1 cellular context compared by ENCODE assay signal in the genomic region with DNA sequence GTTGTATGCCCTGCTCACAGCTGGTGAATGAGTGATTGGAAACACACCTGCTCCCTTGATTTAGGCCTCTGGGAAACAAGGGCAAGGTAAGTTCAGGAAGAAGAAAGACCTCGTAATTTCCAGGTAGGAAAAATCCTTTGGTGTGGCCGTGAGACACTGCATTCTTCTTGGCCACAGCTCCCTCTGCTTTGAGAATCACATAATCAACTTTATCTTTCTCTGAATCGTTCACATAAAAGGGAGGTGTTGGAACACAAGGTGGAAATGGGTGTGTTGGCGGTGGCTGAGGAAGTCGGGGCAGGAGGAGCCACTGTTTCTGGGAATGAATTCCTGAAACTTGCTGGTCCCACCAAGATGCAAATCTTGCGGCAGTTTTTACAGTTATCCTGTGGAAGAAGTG.
TF ChIP-seq lines count a peak whose summit lies in the region.

No MANE protein-coding gene starts in this region.

TF ChIP-seq in WTC11, 78 proteins besides CTCF, POLR2A, EP300 and RAD21 (continued from another document):
- TF ChIP-seq, protein P1, sequence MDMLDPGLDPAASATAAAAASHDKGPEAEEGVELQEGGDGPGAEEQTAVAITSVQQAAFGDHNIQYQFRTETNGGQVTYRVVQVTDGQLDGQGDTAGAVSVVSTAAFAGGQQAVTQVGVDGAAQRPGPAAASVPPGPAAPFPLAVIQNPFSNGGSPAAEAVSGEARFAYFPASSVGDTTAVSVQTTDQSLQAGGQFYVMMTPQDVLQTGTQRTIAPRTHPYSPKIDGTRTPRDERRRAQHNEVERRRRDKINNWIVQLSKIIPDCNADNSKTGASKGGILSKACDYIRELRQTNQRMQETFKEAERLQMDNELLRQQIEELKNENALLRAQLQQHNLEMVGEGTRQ (CRISPR knock-in tag; IDR thresholded peaks at IDR 0.05) = no peak
- TF ChIP-seq, protein P2, sequence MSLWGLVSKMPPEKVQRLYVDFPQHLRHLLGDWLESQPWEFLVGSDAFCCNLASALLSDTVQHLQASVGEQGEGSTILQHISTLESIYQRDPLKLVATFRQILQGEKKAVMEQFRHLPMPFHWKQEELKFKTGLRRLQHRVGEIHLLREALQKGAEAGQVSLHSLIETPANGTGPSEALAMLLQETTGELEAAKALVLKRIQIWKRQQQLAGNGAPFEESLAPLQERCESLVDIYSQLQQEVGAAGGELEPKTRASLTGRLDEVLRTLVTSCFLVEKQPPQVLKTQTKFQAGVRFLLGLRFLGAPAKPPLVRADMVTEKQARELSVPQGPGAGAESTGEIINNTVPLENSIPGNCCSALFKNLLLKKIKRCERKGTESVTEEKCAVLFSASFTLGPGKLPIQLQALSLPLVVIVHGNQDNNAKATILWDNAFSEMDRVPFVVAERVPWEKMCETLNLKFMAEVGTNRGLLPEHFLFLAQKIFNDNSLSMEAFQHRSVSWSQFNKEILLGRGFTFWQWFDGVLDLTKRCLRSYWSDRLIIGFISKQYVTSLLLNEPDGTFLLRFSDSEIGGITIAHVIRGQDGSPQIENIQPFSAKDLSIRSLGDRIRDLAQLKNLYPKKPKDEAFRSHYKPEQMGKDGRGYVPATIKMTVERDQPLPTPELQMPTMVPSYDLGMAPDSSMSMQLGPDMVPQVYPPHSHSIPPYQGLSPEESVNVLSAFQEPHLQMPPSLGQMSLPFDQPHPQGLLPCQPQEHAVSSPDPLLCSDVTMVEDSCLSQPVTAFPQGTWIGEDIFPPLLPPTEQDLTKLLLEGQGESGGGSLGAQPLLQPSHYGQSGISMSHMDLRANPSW (CRISPR knock-in tag; conservative IDR thresholded peaks at IDR 0.05; ENCODE audit: low read depth) = no peak
- no peak for TF ChIP-seq ZNF121 (CRISPR knock-in tag; IDR thresholded peaks at IDR 0.05)
- TF ChIP-seq ZBTB21 (CRISPR knock-in tag; IDR thresholded peaks at IDR 0.05; ENCODE audit: borderline replicate concordance) = no peak
- TF ChIP-seq, protein P3, sequence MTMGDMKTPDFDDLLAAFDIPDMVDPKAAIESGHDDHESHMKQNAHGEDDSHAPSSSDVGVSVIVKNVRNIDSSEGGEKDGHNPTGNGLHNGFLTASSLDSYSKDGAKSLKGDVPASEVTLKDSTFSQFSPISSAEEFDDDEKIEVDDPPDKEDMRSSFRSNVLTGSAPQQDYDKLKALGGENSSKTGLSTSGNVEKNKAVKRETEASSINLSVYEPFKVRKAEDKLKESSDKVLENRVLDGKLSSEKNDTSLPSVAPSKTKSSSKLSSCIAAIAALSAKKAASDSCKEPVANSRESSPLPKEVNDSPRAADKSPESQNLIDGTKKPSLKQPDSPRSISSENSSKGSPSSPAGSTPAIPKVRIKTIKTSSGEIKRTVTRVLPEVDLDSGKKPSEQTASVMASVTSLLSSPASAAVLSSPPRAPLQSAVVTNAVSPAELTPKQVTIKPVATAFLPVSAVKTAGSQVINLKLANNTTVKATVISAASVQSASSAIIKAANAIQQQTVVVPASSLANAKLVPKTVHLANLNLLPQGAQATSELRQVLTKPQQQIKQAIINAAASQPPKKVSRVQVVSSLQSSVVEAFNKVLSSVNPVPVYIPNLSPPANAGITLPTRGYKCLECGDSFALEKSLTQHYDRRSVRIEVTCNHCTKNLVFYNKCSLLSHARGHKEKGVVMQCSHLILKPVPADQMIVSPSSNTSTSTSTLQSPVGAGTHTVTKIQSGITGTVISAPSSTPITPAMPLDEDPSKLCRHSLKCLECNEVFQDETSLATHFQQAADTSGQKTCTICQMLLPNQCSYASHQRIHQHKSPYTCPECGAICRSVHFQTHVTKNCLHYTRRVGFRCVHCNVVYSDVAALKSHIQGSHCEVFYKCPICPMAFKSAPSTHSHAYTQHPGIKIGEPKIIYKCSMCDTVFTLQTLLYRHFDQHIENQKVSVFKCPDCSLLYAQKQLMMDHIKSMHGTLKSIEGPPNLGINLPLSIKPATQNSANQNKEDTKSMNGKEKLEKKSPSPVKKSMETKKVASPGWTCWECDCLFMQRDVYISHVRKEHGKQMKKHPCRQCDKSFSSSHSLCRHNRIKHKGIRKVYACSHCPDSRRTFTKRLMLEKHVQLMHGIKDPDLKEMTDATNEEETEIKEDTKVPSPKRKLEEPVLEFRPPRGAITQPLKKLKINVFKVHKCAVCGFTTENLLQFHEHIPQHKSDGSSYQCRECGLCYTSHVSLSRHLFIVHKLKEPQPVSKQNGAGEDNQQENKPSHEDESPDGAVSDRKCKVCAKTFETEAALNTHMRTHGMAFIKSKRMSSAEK (CRISPR knock-in tag; IDR thresholded peaks at IDR 0.05; ENCODE audit: borderline replicate concordance) = no peak
- TF ChIP-seq NR3C1 (CRISPR knock-in tag; conservative IDR thresholded peaks at IDR 0.05; ENCODE audit: low read depth) = no peak
- TF ChIP-seq, protein P4, sequence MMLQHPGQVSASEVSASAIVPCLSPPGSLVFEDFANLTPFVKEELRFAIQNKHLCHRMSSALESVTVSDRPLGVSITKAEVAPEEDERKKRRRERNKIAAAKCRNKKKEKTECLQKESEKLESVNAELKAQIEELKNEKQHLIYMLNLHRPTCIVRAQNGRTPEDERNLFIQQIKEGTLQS (CRISPR knock-in tag; conservative IDR thresholded peaks at IDR 0.05) = no peak
- no peak for TF ChIP-seq RORB (CRISPR knock-in tag; IDR thresholded peaks at IDR 0.05)
- TF ChIP-seq, protein P5, sequence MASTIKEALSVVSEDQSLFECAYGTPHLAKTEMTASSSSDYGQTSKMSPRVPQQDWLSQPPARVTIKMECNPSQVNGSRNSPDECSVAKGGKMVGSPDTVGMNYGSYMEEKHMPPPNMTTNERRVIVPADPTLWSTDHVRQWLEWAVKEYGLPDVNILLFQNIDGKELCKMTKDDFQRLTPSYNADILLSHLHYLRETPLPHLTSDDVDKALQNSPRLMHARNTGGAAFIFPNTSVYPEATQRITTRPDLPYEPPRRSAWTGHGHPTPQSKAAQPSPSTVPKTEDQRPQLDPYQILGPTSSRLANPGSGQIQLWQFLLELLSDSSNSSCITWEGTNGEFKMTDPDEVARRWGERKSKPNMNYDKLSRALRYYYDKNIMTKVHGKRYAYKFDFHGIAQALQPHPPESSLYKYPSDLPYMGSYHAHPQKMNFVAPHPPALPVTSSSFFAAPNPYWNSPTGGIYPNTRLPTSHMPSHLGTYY (CRISPR knock-in tag; IDR thresholded peaks at IDR 0.05) = no peak
- TF ChIP-seq, protein P6, sequence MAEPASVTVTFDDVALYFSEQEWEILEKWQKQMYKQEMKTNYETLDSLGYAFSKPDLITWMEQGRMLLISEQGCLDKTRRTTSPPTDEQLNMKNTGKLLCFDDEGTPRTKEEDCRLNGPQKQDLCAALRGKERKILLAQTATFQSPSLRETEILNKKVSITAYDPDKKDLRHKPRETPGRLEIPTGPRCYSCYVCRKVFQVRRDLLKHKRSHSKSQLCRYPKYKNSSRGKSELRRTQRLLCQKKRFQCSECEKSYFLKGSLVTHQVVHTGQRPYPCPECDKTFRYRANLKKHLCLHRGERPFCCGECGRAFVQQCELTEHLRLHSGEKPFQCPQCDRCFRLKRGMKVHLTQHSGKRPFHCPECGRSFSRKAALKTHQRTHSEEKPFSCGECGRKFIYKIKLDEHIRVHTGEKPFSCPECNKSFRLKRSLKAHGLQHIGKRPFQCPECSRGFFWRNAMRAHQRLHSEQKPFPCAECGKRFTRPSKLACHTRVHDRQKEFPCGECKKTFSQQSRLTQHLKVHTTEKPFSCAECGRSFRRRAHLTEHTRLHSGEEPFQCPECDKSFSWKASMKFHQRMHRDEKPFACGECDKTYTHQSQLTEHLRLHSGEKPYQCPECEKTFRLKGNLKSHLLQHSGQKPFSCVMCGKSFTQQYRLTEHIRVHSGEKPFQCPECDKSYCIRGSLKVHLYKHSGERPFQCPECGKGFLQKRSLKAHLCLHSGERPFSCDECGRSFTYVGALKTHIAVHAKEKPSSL (CRISPR knock-in tag; conservative IDR thresholded peaks at IDR 0.05) = no peak
- TF ChIP-seq, protein P7, sequence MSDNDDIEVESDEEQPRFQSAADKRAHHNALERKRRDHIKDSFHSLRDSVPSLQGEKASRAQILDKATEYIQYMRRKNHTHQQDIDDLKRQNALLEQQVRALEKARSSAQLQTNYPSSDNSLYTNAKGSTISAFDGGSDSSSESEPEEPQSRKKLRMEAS (CRISPR knock-in tag; IDR thresholded peaks at IDR 0.05) = no peak
- TF ChIP-seq, protein P8, sequence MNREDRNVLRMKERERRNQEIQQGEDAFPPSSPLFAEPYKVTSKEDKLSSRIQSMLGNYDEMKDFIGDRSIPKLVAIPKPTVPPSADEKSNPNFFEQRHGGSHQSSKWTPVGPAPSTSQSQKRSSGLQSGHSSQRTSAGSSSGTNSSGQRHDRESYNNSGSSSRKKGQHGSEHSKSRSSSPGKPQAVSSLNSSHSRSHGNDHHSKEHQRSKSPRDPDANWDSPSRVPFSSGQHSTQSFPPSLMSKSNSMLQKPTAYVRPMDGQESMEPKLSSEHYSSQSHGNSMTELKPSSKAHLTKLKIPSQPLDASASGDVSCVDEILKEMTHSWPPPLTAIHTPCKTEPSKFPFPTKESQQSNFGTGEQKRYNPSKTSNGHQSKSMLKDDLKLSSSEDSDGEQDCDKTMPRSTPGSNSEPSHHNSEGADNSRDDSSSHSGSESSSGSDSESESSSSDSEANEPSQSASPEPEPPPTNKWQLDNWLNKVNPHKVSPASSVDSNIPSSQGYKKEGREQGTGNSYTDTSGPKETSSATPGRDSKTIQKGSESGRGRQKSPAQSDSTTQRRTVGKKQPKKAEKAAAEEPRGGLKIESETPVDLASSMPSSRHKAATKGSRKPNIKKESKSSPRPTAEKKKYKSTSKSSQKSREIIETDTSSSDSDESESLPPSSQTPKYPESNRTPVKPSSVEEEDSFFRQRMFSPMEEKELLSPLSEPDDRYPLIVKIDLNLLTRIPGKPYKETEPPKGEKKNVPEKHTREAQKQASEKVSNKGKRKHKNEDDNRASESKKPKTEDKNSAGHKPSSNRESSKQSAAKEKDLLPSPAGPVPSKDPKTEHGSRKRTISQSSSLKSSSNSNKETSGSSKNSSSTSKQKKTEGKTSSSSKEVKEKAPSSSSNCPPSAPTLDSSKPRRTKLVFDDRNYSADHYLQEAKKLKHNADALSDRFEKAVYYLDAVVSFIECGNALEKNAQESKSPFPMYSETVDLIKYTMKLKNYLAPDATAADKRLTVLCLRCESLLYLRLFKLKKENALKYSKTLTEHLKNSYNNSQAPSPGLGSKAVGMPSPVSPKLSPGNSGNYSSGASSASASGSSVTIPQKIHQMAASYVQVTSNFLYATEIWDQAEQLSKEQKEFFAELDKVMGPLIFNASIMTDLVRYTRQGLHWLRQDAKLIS (CRISPR knock-in tag; IDR thresholded peaks at IDR 0.05; ENCODE audit: borderline replicate concordance) = no peak
- TF ChIP-seq PRRX2 (CRISPR knock-in tag; IDR thresholded peaks at IDR 0.05) = no peak
